ENCODE assay signal across 1 cellular context in genomic region chr14:55381561-55381960, GRCh38.
TF ChIP-seq lines count a peak whose summit lies in the region.

No MANE protein-coding gene starts in this region.

TF ChIP-seq in IMR-90, 13 proteins besides CTCF, POLR2A, EP300 and RAD21 (continued from another document):
- TF ChIP-seq RFX5 (IDR thresholded peaks at IDR 0.05; ENCODE audit: low read depth, low read length) (no peak), RCOR1 (IDR thresholded peaks at IDR 0.05; ENCODE audit: insufficient replicate concordance, low read length) (no peak), CHD1 (IDR thresholded peaks at IDR 0.05; ENCODE audit: low read depth, low read length) (no peak), MXI1 (IDR thresholded peaks at IDR 0.05; ENCODE audit: borderline replicate concordance, low read depth, low read length) (no peak), MAFK (IDR thresholded peaks at IDR 0.05; ENCODE audit: low read depth, low read length) (no peak), SMC3 (IDR thresholded peaks at IDR 0.05; ENCODE audit: low read depth, low read length) (no peak), BHLHE40 (IDR thresholded peaks at IDR 0.05; ENCODE audit: low read depth, low read length) (no peak), FOS (IDR thresholded peaks at IDR 0.05; ENCODE audit: low read depth, low read length) (no peak)
- TF ChIP-seq, protein P1, sequence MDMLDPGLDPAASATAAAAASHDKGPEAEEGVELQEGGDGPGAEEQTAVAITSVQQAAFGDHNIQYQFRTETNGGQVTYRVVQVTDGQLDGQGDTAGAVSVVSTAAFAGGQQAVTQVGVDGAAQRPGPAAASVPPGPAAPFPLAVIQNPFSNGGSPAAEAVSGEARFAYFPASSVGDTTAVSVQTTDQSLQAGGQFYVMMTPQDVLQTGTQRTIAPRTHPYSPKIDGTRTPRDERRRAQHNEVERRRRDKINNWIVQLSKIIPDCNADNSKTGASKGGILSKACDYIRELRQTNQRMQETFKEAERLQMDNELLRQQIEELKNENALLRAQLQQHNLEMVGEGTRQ (IDR thresholded peaks at IDR 0.05; ENCODE audit: low read depth, low read length) = no peak
- TF ChIP-seq, protein P2, sequence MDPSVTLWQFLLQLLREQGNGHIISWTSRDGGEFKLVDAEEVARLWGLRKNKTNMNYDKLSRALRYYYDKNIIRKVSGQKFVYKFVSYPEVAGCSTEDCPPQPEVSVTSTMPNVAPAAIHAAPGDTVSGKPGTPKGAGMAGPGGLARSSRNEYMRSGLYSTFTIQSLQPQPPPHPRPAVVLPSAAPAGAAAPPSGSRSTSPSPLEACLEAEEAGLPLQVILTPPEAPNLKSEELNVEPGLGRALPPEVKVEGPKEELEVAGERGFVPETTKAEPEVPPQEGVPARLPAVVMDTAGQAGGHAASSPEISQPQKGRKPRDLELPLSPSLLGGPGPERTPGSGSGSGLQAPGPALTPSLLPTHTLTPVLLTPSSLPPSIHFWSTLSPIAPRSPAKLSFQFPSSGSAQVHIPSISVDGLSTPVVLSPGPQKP (IDR thresholded peaks at IDR 0.05; ENCODE audit: borderline replicate concordance, low read depth, low read length) = no peak
